17 cellular contexts compared by ENCODE assay signal in genomic region chr5:109324941-109325340, GRCh38.
A peak's percentile ranks its signal among the peaks of the same experiment; 100 is the strongest.
DNase-seq lines count a peak whose midpoint lies in the region; ATAC-seq, FAIRE-seq and TF ChIP-seq lines count a peak whose summit lies in the region.
"Had no signal": no experiment of that assay in that cellular context is flagged by ENCODE, and none has a peak within 500 bp of the region (broad histone marks: within the 10 kb centered on the region; RNA-seq: fewer than 3 reads in every experiment).

No MANE protein-coding gene starts in this region.

- no peaks in the 10 kb centered on the region for H3K36me3 ChIP-seq in adipocyte (ENCODE audit: control insufficient read depth, insufficient read depth, low read length, severe bottlenecking)
- H3K36me3 ChIP-seq in left lung = peaks cover 0 to 3% of the 10 kb centered on the region in 2 donors
- no peaks in the 10 kb centered on the region for H3K36me3 ChIP-seq in pancreas
- no peaks in the 10 kb centered on the region for H3K36me3 ChIP-seq in kidney (ENCODE audit: control insufficient read depth in 1 of 2, insufficient read depth in 2 of 2, low read length in 2 of 2)
- no peaks in the 10 kb centered on the region for H3K36me3 ChIP-seq in right atrium auricular region

- H3K4me1 ChIP-seq in adipocyte (ENCODE audit: control insufficient read depth, insufficient read depth, low read length) = peaks cover 59% of the 10 kb centered on the region
- H3K4me1 ChIP-seq in left lung = peaks cover 0 to 4% of the 10 kb centered on the region in 2 donors
- no peaks in the 10 kb centered on the region for H3K4me1 ChIP-seq in pancreas
- peaks cover 2 to 3% of the 10 kb centered on the region in 2 donors for H3K4me1 ChIP-seq in kidney (ENCODE audit: control insufficient read depth in 1 of 2, insufficient read depth in 1 of 2, low read depth in 1 of 2, low read length in 2 of 2)
- H3K4me1 ChIP-seq in right atrium auricular region = peaks cover 0 to 13% of the 10 kb centered on the region in 2 donors
- H3K4me1 ChIP-seq: Caco-2 had no signal

- H3K27ac ChIP-seq in left lung = no peak overlapping the region
- H3K27ac ChIP-seq in pancreas = no peak overlapping the region
- H3K27ac ChIP-seq in kidney (ENCODE audit: low read depth in 2 of 2, low read length in 2 of 2) = no peak overlapping the region
- no peak overlapping the region for H3K27ac ChIP-seq in right atrium auricular region

- TF ChIP-seq POLR2A in NB4 (IDR thresholded peaks at IDR 0.05; ENCODE audit: extremely low read depth, insufficient read length) = no peak

- H3K27me3 ChIP-seq in adipocyte (replicated peaks; ENCODE audit: control insufficient read depth, insufficient read depth, low read length) (no peaks in the 10 kb centered on the region), left lung (no peaks in the 10 kb centered on the region), pancreas (no peaks in the 10 kb centered on the region), right atrium auricular region (no peaks in the 10 kb centered on the region)

- ATAC-seq in left lung (peak; percentile 32), pancreas (no peak)

- DNase-seq in AML-193 (lab: John Stamatoyannopoulos, UW) = peak; percentile 96 to 97
- peak; percentile 85 for DNase-seq in NB4 (ENCODE audit: low read depth)
- DNase-seq in adipocyte (ENCODE audit: low read depth) = peak; percentile 9
- no peak for DNase-seq in left lung
- no peak for DNase-seq in pancreas
- DNase-seq in amygdala (lab: John Stamatoyannopoulos, UW) = no peak
- no peak for DNase-seq in kidney
- DNase-seq in right atrium auricular region (ENCODE audit: low spot score) = no peak
- DNase-seq: Caco-2, DMS53, NCI-H1092, NCI-H1694, NCI-H446, NCI-H774, SHP77 had no signal

- FAIRE-seq in pancreas (lab: Jason Lieb, UNC) (no peak), kidney (lab: Jason Lieb, UNC) (no peak)
- FAIRE-seq: H54, RCC 7860 had no signal

- WGBS in pancreas, 2 donors = 54 to 64% methylated on average over 5 of the region's 5 CpGs

- H3K9me3 ChIP-seq in adipocyte (ENCODE audit: control insufficient read depth, low read length) (no peaks in the 10 kb centered on the region), left lung (no peaks in the 10 kb centered on the region), pancreas (no peaks in the 10 kb centered on the region), kidney (ENCODE audit: control insufficient read depth in 1 of 2, low read length in 2 of 2) (no peaks in the 10 kb centered on the region), right atrium auricular region (no peaks in the 10 kb centered on the region)
- H3K9me3 ChIP-seq: Caco-2 had no signal

- H3K4me3 ChIP-seq in NB4 (ENCODE audit: low read depth, low read length) = no peak overlapping the region
- H3K4me3 ChIP-seq in adipocyte (ENCODE audit: low read length) = no peak overlapping the region
- H3K4me3 ChIP-seq in left lung = no peak overlapping the region
- no peak overlapping the region for H3K4me3 ChIP-seq in pancreas
- H3K4me3 ChIP-seq in kidney (ENCODE audit: low read length in 2 of 2) = no peak overlapping the region
- no peak overlapping the region for H3K4me3 ChIP-seq in right atrium auricular region

- intact Hi-C loops in left lung (cut with DNase I) = no loop called here
- intact Hi-C loops in pancreas (cut with DNase I) = no loop called here
- intact Hi-C loops in kidney (cut with DNase I) = no loop called here

- TF ChIP-seq CTCF in NB4 (IDR thresholded peaks at IDR 0.05; ENCODE audit: low read depth, low read length) = no peak
- TF ChIP-seq CTCF in left lung (IDR thresholded peaks at IDR 0.05) = no peak
- no peak for TF ChIP-seq CTCF in pancreas (IDR thresholded peaks at IDR 0.05)
- TF ChIP-seq CTCF in kidney (IDR thresholded peaks at IDR 0.05; ENCODE audit: borderline replicate concordance, extremely low read depth, insufficient read depth) = no peak
- no peak for TF ChIP-seq CTCF in right atrium auricular region (IDR thresholded peaks at IDR 0.05)

- H3K9ac ChIP-seq in adipocyte (ENCODE audit: low read length) = peak overlapping the region; percentile 7
- no peak overlapping the region for H3K9ac ChIP-seq in kidney (ENCODE audit: low read length in 2 of 2)

Comparison
In these comparisons a context has a peak if more than half of its experiments do, and no peak if none do; other contexts are left out.
1. DNase-seq: peak in AML-193 (2 of 2), NB4 (single experiment) and adipocyte (single experiment); none in left lung (0 of 2), pancreas (0 of 6), amygdala (0 of 56), kidney (single experiment) and right atrium auricular region (single experiment).